8 cellular contexts compared by ENCODE assay signal in genomic region chr7:83271212-83272099, GRCh38.
DNase-seq lines count a peak whose midpoint lies in the region; ATAC-seq and TF ChIP-seq lines count a peak whose summit lies in the region.

No MANE protein-coding gene starts in this region.

- no peaks in the 10 kb centered on the region for H3K4me1 ChIP-seq in OCI-LY1 (ENCODE audit: insufficient read depth, low read length, severe bottlenecking)

- no peaks in the 10 kb centered on the region for H3K36me3 ChIP-seq in OCI-LY1 (ENCODE audit: insufficient read depth, low read length)

- no peak overlapping the region for H3K4me2 ChIP-seq in OCI-LY1 (ENCODE audit: low read length)

- no peak overlapping the region for H3K4me3 Mint-ChIP-seq in activated CD4-positive, alpha-beta T cell treated with anti-CD3 and anti-CD28 coated beads for 36 hours
- H3K4me3 Mint-ChIP-seq in activated naive CD8-positive, alpha-beta T cell treated with anti-CD3 and anti-CD28 coated beads for 36 hours = no peak overlapping the region

- H3K27ac Mint-ChIP-seq in activated CD4-positive, alpha-beta T cell treated with anti-CD3 and anti-CD28 coated beads for 36 hours = no peak overlapping the region
- H3K27ac Mint-ChIP-seq in activated naive CD8-positive, alpha-beta T cell treated with anti-CD3 and anti-CD28 coated beads for 36 hours = no peak overlapping the region

- peak; percentile 51 for DNase-seq in Ammon's horn (ENCODE audit: low spot score)
- peak; percentile 10 for DNase-seq in HS-5 (ENCODE audit: low read depth)
- peak; percentile 42 for DNase-seq in fibroblast of the aortic adventitia (ENCODE audit: low read depth)
- no peak for DNase-seq in activated effector memory CD4-positive, alpha-beta T cell treated with Interleukin-2 at 50 U/mL for 16 hours
- no peak for DNase-seq in activated CD4-positive, alpha-beta T cell treated with anti-CD3 and anti-CD28 coated beads for 36 hours
- no peak for DNase-seq in activated naive CD8-positive, alpha-beta T cell treated with anti-CD3 and anti-CD28 coated beads for 36 hours

- H4K20me1 ChIP-seq in OCI-LY1 (ENCODE audit: insufficient read depth, low read length) = no peaks in the 10 kb centered on the region

- H3K4me3 ChIP-seq in OCI-LY1 (ENCODE audit: low read depth, low read length, poor library complexity, severe bottlenecking) (no peak overlapping the region), fibroblast of the aortic adventitia (ENCODE audit: low read depth, low read length) (no peak overlapping the region)

- TF ChIP-seq CTCF in OCI-LY1 (IDR thresholded peaks at IDR 0.05; ENCODE audit: low read length) (peak; percentile 59), fibroblast of the aortic adventitia (IDR thresholded peaks at IDR 0.05; ENCODE audit: insufficient read depth, low read length) (peak; percentile 41)

- intact Hi-C loops in activated CD4-positive, alpha-beta T cell treated with anti-CD3 and anti-CD28 coated beads for 36 hours (cut with DNase I, micrococcal nuclease) = no loop called here

- no peaks in the 10 kb centered on the region for H3K27me3 Mint-ChIP-seq in activated CD4-positive, alpha-beta T cell treated with anti-CD3 and anti-CD28 coated beads for 36 hours
- H3K27me3 Mint-ChIP-seq in activated naive CD8-positive, alpha-beta T cell treated with anti-CD3 and anti-CD28 coated beads for 36 hours = no peaks in the 10 kb centered on the region

- no peaks in the 10 kb centered on the region for H3K27me3 ChIP-seq in OCI-LY1 (ENCODE audit: insufficient read depth, low read length)

- H3K4me1 Mint-ChIP-seq in activated CD4-positive, alpha-beta T cell treated with anti-CD3 and anti-CD28 coated beads for 36 hours = no peaks in the 10 kb centered on the region
- H3K4me1 Mint-ChIP-seq in activated naive CD8-positive, alpha-beta T cell treated with anti-CD3 and anti-CD28 coated beads for 36 hours = no peaks in the 10 kb centered on the region

- H3K9ac ChIP-seq in OCI-LY1 (ENCODE audit: low read length) = no peak overlapping the region

- ATAC-seq in HG02588 (IDR thresholded peaks at IDR 0.05; ENCODE audit: unreplicated experiment) = no peak
- no peak for ATAC-seq in activated CD4-positive, alpha-beta T cell treated with anti-CD3 and anti-CD28 coated beads for 36 hours

- no peaks in the 10 kb centered on the region for H3F3A ChIP-seq in OCI-LY1 (ENCODE audit: insufficient read depth, low read length)

- no peaks in the 10 kb centered on the region for H3K36me3 Mint-ChIP-seq in activated CD4-positive, alpha-beta T cell treated with anti-CD3 and anti-CD28 coated beads for 36 hours (ENCODE audit: low read depth)
- H3K36me3 Mint-ChIP-seq in activated naive CD8-positive, alpha-beta T cell treated with anti-CD3 and anti-CD28 coated beads for 36 hours = no peaks in the 10 kb centered on the region

- no peak overlapping the region for H2AFZ ChIP-seq in OCI-LY1 (ENCODE audit: low read length)

- H3K79me2 ChIP-seq in OCI-LY1 (ENCODE audit: insufficient read depth, low read length) = no peaks in the 10 kb centered on the region

- no peak overlapping the region for H3K27ac ChIP-seq in OCI-LY1 (ENCODE audit: low read depth, low read length, poor library complexity, severe bottlenecking)

- CTCF ChIA-PET in activated CD4-positive, alpha-beta T cell treated with anti-CD3 and anti-CD28 coated beads for 36 hours (lab: Charles Lee) = no interaction called here

- no peaks in the 10 kb centered on the region for H3K9me3 ChIP-seq in OCI-LY1 (ENCODE audit: low read length)

- H3K9me2 ChIP-seq in OCI-LY1 (ENCODE audit: low read depth, low read length) = no peaks in the 10 kb centered on the region

- H3K9me3 Mint-ChIP-seq in activated CD4-positive, alpha-beta T cell treated with anti-CD3 and anti-CD28 coated beads for 36 hours (ENCODE audit: low read depth) = no peaks in the 10 kb centered on the region
- H3K9me3 Mint-ChIP-seq in activated naive CD8-positive, alpha-beta T cell treated with anti-CD3 and anti-CD28 coated beads for 36 hours = no peaks in the 10 kb centered on the region

- POLR2A ChIA-PET in activated CD4-positive, alpha-beta T cell treated with anti-CD3 and anti-CD28 coated beads for 36 hours (lab: Charles Lee) = no interaction called here

Comparison
In these comparisons a context has a peak if more than half of its experiments do, and no peak if none do; other contexts are left out.
1. DNase-seq: peak in Ammon's horn (single experiment), HS-5 (single experiment) and fibroblast of the aortic adventitia (single experiment); none in activated effector memory CD4-positive, alpha-beta T cell treated with Interleukin-2 at 50 U/mL for 16 hours (single experiment), activated CD4-positive, alpha-beta T cell treated with anti-CD3 and anti-CD28 coated beads for 36 hours (single experiment) and activated naive CD8-positive, alpha-beta T cell treated with anti-CD3 and anti-CD28 coated beads for 36 hours (single experiment).